1 cellular context compared by ENCODE assay signal in genomic region chr3:70383360-70383831, GRCh38.
TF ChIP-seq lines count a peak whose summit lies in the region.

No MANE protein-coding gene starts in this region.

TF ChIP-seq in GM12878, 131 proteins besides CTCF, POLR2A, EP300 and RAD21 (continued from another document and continues in another):
- TF ChIP-seq, protein P1, sequence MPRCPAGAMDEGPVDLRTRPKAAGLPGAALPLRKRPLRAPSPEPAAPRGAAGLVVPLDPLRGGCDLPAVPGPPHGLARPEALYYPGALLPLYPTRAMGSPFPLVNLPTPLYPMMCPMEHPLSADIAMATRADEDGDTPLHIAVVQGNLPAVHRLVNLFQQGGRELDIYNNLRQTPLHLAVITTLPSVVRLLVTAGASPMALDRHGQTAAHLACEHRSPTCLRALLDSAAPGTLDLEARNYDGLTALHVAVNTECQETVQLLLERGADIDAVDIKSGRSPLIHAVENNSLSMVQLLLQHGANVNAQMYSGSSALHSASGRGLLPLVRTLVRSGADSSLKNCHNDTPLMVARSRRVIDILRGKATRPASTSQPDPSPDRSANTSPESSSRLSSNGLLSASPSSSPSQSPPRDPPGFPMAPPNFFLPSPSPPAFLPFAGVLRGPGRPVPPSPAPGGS (IDR thresholded peaks at IDR 0.05; ENCODE audit: borderline replicate concordance, insufficient read depth, low read depth, low read length, poor library complexity, severe bottlenecking): peak; percentile 14
- TF ChIP-seq CREB1 (IDR thresholded peaks at IDR 0.05; ENCODE audit: low read depth) (0 out of 2 replicates have a peak, but pooled peaks have one; percentile 26), MTA3 (IDR thresholded peaks at IDR 0.05; ENCODE audit: borderline replicate concordance, low read length) (peak; percentile 78; the same call in 1 of the 2 replicates), USF1 (IDR thresholded peaks at IDR 0.05; ENCODE audit: borderline replicate concordance, extremely low read length, insufficient read depth, low read depth, low read length) (no peak), CBFB (IDR thresholded peaks at IDR 0.05; ENCODE audit: low read depth) (peak; percentile 75), E2F4 (IDR thresholded peaks at IDR 0.05; ENCODE audit: low read depth, low read length) (no peak), ZNF384 (IDR thresholded peaks at IDR 0.05; ENCODE audit: borderline replicate concordance, low read depth, low read length) (no peak), PML (IDR thresholded peaks at IDR 0.05; ENCODE audit: low read length) (0 out of 2 replicates have a peak, but pooled peaks have one; percentile 54), CREM (IDR thresholded peaks at IDR 0.05; ENCODE audit: low read depth) (peak; percentile 74), BCL11A (IDR thresholded peaks at IDR 0.05; ENCODE audit: low read depth, low read length) (peak; percentile 79; the same call in 1 of the 2 replicates), YY1 (IDR thresholded peaks at IDR 0.05; ENCODE audit: low read depth, low read length) (no peak), MEF2B (IDR thresholded peaks at IDR 0.05; ENCODE audit: partially characterized antibody, poor library complexity, severe bottlenecking) (peak; percentile 27), NFIC (IDR thresholded peaks at IDR 0.05; ENCODE audit: low read depth, low read length) (peak; percentile 92), ZBED1 (IDR thresholded peaks at IDR 0.05; ENCODE audit: borderline replicate concordance) (no peak), BMI1 (IDR thresholded peaks at IDR 0.05; ENCODE audit: borderline replicate concordance) (no peak), RUNX3 (IDR thresholded peaks at IDR 0.05; ENCODE audit: low read length) (peak; percentile 97), CEBPB (IDR thresholded peaks at IDR 0.05; ENCODE audit: borderline replicate concordance in 1 of 2, low read depth in 2 of 2, low read length in 2 of 2) (0 out of 4 replicates have a peak, but pooled peaks of 1 of the 2 experiments have one; percentile 71), FOS (IDR thresholded peaks at IDR 0.05; ENCODE audit: borderline replicate concordance, extremely low read depth, insufficient read length) (no peak), ZBTB4 (CRISPR knock-in tag; IDR thresholded peaks at IDR 0.05) (no peak), GABPA (IDR thresholded peaks at IDR 0.05; ENCODE audit: low read depth) (peak; percentile 31; the same call in 1 of the 2 replicates), SMAD1 (IDR thresholded peaks at IDR 0.05; ENCODE audit: low read depth, partially characterized antibody) (no peak), MXI1 (IDR thresholded peaks at IDR 0.05; ENCODE audit: low read depth, low read length) (no peak), ATF2 (IDR thresholded peaks at IDR 0.05; ENCODE audit: low read length) (peak; percentile 53; the same call in 1 of the 2 replicates), FOXM1 (IDR thresholded peaks at IDR 0.05; ENCODE audit: low read depth, low read length) (peak; percentile 78), RBBP5 (conservative IDR thresholded peaks at IDR 0.05) (no peak), PAX5 (IDR thresholded peaks at IDR 0.05; ENCODE audit: borderline replicate concordance, low read depth, low read length) (peak; percentile 86), MEF2A (IDR thresholded peaks at IDR 0.05; ENCODE audit: insufficient read depth, low read depth, low read length) (peak; percentile 83), EED (IDR thresholded peaks at IDR 0.05; ENCODE audit: low read depth) (peak; percentile 64; the same call in 1 of the 2 replicates), NKRF (conservative IDR thresholded peaks at IDR 0.05) (no peak), IRF4 (IDR thresholded peaks at IDR 0.05; ENCODE audit: low read depth, low read length) (peak; percentile 81), ASH2L (IDR thresholded peaks at IDR 0.05; ENCODE audit: borderline replicate concordance, low read depth) (0 out of 2 replicates have a peak, but pooled peaks have one; percentile 64), CBX5 (IDR thresholded peaks at IDR 0.05; ENCODE audit: low read depth) (0 out of 2 replicates have a peak, but pooled peaks have one; percentile 29)
- TF ChIP-seq, protein P2, sequence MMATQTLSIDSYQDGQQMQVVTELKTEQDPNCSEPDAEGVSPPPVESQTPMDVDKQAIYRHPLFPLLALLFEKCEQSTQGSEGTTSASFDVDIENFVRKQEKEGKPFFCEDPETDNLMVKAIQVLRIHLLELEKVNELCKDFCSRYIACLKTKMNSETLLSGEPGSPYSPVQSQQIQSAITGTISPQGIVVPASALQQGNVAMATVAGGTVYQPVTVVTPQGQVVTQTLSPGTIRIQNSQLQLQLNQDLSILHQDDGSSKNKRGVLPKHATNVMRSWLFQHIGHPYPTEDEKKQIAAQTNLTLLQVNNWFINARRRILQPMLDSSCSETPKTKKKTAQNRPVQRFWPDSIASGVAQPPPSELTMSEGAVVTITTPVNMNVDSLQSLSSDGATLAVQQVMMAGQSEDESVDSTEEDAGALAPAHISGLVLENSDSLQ (IDR thresholded peaks at IDR 0.05): peak; percentile 69
- TF ChIP-seq, protein P3, sequence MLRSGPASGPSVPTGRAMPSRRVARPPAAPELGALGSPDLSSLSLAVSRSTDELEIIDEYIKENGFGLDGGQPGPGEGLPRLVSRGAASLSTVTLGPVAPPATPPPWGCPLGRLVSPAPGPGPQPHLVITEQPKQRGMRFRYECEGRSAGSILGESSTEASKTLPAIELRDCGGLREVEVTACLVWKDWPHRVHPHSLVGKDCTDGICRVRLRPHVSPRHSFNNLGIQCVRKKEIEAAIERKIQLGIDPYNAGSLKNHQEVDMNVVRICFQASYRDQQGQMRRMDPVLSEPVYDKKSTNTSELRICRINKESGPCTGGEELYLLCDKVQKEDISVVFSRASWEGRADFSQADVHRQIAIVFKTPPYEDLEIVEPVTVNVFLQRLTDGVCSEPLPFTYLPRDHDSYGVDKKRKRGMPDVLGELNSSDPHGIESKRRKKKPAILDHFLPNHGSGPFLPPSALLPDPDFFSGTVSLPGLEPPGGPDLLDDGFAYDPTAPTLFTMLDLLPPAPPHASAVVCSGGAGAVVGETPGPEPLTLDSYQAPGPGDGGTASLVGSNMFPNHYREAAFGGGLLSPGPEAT (IDR thresholded peaks at IDR 0.05; ENCODE audit: low read depth): no peak
- TF ChIP-seq, protein P4, sequence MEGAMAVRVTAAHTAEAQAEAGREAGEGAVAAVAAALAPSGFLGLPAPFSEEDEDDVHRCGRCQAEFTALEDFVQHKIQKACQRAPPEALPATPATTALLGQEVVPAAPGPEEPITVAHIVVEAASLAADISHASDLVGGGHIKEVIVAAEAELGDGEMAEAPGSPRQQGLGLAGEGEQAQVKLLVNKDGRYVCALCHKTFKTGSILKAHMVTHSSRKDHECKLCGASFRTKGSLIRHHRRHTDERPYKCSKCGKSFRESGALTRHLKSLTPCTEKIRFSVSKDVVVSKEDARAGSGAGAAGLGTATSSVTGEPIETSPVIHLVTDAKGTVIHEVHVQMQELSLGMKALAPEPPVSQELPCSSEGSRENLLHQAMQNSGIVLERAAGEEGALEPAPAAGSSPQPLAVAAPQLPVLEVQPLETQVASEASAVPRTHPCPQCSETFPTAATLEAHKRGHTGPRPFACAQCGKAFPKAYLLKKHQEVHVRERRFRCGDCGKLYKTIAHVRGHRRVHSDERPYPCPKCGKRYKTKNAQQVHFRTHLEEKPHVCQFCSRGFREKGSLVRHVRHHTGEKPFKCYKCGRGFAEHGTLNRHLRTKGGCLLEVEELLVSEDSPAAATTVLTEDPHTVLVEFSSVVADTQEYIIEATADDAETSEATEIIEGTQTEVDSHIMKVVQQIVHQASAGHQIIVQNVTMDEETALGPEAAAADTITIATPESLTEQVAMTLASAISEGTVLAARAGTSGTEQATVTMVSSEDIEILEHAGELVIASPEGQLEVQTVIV (IDR thresholded peaks at IDR 0.05; ENCODE audit: borderline replicate concordance, partially characterized antibody): no peak
- TF ChIP-seq, protein P5, sequence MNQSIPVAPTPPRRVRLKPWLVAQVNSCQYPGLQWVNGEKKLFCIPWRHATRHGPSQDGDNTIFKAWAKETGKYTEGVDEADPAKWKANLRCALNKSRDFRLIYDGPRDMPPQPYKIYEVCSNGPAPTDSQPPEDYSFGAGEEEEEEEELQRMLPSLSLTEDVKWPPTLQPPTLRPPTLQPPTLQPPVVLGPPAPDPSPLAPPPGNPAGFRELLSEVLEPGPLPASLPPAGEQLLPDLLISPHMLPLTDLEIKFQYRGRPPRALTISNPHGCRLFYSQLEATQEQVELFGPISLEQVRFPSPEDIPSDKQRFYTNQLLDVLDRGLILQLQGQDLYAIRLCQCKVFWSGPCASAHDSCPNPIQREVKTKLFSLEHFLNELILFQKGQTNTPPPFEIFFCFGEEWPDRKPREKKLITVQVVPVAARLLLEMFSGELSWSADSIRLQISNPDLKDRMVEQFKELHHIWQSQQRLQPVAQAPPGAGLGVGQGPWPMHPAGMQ (IDR thresholded peaks at IDR 0.05; ENCODE audit: borderline replicate concordance): no peak
- TF ChIP-seq, protein P6, sequence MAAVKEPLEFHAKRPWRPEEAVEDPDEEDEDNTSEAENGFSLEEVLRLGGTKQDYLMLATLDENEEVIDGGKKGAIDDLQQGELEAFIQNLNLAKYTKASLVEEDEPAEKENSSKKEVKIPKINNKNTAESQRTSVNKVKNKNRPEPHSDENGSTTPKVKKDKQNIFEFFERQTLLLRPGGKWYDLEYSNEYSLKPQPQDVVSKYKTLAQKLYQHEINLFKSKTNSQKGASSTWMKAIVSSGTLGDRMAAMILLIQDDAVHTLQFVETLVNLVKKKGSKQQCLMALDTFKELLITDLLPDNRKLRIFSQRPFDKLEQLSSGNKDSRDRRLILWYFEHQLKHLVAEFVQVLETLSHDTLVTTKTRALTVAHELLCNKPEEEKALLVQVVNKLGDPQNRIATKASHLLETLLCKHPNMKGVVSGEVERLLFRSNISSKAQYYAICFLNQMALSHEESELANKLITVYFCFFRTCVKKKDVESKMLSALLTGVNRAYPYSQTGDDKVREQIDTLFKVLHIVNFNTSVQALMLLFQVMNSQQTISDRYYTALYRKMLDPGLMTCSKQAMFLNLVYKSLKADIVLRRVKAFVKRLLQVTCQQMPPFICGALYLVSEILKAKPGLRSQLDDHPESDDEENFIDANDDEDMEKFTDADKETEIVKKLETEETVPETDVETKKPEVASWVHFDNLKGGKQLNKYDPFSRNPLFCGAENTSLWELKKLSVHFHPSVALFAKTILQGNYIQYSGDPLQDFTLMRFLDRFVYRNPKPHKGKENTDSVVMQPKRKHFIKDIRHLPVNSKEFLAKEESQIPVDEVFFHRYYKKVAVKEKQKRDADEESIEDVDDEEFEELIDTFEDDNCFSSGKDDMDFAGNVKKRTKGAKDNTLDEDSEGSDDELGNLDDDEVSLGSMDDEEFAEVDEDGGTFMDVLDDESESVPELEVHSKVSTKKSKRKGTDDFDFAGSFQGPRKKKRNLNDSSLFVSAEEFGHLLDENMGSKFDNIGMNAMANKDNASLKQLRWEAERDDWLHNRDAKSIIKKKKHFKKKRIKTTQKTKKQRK (IDR thresholded peaks at IDR 0.05; ENCODE audit: low read depth, low read length): no peak
